Comparison of ENCODE assay signal across 18 cellular contexts in genomic region chr7:151306374-151306773, GRCh38.
"Had no signal": no experiment of that assay in that cellular context is flagged by ENCODE, and none has a peak within 500 bp of the region (broad histone marks: within the 10 kb centered on the region; RNA-seq: fewer than 3 reads in every experiment).

No MANE protein-coding gene starts in this region.

- ATAC-seq: effector memory CD8-positive, alpha-beta T cell; gastroesophageal sphincter; lower lobe of right lung had no signal

- H3K9ac ChIP-seq: parathyroid adenoma had no signal

- H3K4me3 Mint-ChIP-seq: effector memory CD8-positive, alpha-beta T cell; immature natural killer cell; memory B cell; mesothelial cell of epicardium; nephron; type B pancreatic cell had no signal

- H3K27ac ChIP-seq: esophagus squamous epithelium, gastroesophageal sphincter, left ventricle myocardium inferior, lower lobe of right lung, parathyroid adenoma, sigmoid colon, skin epidermis had no signal

- H3K4me3 ChIP-seq: esophagus squamous epithelium, gastroesophageal sphincter, left ventricle myocardium inferior, lower lobe of right lung, sigmoid colon, skin epidermis had no signal

- H3K36me3 Mint-ChIP-seq: immature natural killer cell, memory B cell, mesothelial cell of epicardium, type B pancreatic cell had no signal

- H2AFZ ChIP-seq: parathyroid adenoma had no signal

- H3K9me3 Mint-ChIP-seq: effector memory CD8-positive, alpha-beta T cell; memory B cell; mesothelial cell of epicardium; nephron; type B pancreatic cell had no signal

- H3K79me2 ChIP-seq: parathyroid adenoma had no signal

- H3K27ac Mint-ChIP-seq: immature natural killer cell, memory B cell, mesothelial cell of epicardium, nephron, type B pancreatic cell had no signal

- DNase-seq: effector memory CD8-positive, alpha-beta T cell; esophagus squamous epithelium; foreskin fibroblast; glutamatergic neuron; immature natural killer cell; left ventricle myocardium inferior; lower lobe of right lung; occipital lobe; sigmoid colon; stimulated activated CD4-positive, alpha-beta T cell treated with anti-CD3 and anti-CD28 coated beads, Interleukin-2, amount 100 ng/mL, for 24 hours; stimulated activated naive CD4-positive, alpha-beta T cell treated with Interleukin-2 at 50 U/mL for 16 hours had no signal

- H3K36me3 ChIP-seq: esophagus squamous epithelium, gastroesophageal sphincter, left ventricle myocardium inferior, lower lobe of right lung, sigmoid colon had no signal
